In the genomic region with DNA sequence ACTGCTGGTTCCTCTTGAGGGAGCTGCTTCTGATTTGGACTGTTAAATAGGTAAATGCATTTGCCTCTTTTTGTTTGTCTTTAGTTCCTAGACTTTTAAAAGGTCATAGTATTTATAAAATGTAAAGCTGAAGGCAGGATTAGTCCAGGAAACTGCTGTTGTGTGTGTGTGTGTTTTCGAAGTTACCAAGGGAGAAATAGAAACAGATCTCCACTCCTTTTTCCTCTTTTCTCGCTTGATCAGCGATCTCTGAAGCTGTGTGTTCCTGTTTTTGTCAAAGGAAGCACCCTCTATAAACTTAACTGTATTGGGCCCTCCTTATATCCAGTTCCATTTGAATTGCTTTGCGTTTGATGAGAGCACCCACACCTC, we compare ENCODE assay signal across 8 cellular contexts. TPM values are rescaled to one million over a fixed set of nuclear protein-coding genes. Genes with fewer than 3 reads are reported as not detected.
DNase-seq lines count a peak whose midpoint lies in the region; ATAC-seq, FAIRE-seq and TF ChIP-seq lines count a peak whose summit lies in the region.

No MANE protein-coding gene starts in this region.

- CTCF ChIA-PET in A549 (lab: Yijun Ruan, JAX): interaction anchor here (0.8 to 1.4 kb wide), 3 partner anchors 10 to 20 kb away, joined by 3 to 5 read pairs (median 4); no protein-coding TSS in a partner anchor
- CTCF ChIA-PET in T-cell (lab: Charles Lee): interaction anchor here (0.7 to 2.3 kb wide), 3 partner anchors 10 to 648 kb away, joined by 3 to 10 read pairs (median 4); a partner anchor contains a TSS

- peak overlapping the region; percentile 87 for H3K9ac ChIP-seq in fibroblast of lung (ENCODE audit: insufficient read depth, low read length)

- H3K27ac Mint-ChIP-seq in T-cell (peak overlapping the region; percentile 84 to 89), neural crest cell (ENCODE audit: unreplicated experiment) (peak overlapping the region; percentile 95)

- H3K9me3 ChIP-seq in A549 (no peaks in the 10 kb centered on the region), fibroblast of lung (ENCODE audit: control insufficient read depth, insufficient read depth, low read depth, low read length) (no peaks in the 10 kb centered on the region)

- H2AFZ ChIP-seq in fibroblast of lung (ENCODE audit: low read length): peak overlapping the region; percentile 100

- TF ChIP-seq RAD21 in A549 (conservative IDR thresholded peaks at IDR 0.05 in 1 of 2, IDR thresholded peaks at IDR 0.05 in 1 of 2): no peak

- no peaks in the 10 kb centered on the region for H4K20me1 ChIP-seq in fibroblast of lung (ENCODE audit: control insufficient read depth, extremely low read depth, insufficient read depth, low read length)

- H3K27me3 ChIP-seq in H7 (ENCODE audit: control insufficient read depth, insufficient read depth, low read length) (no peaks in the 10 kb centered on the region; the same call in 1 of the 2 replicates), fibroblast of lung (ENCODE audit: control insufficient read depth, insufficient read depth, low read length) (no peaks in the 10 kb centered on the region)

- POLR2A ChIA-PET in A549 (lab: Yijun Ruan, JAX): interaction anchor here (0.7 to 1.5 kb wide), 2 partner anchors 469 to 647 kb away, joined by 3 to 4 read pairs; a partner anchor contains a TSS
- POLR2A ChIA-PET in T-cell (lab: Charles Lee): interaction anchor here (0.5 to 0.9 kb wide), 3 partner anchors 31 to 760 kb away, joined by 3 to 9 read pairs (median 5); no protein-coding TSS in a partner anchor

- FAIRE-seq in A549 (lab: Jason Lieb, UNC): no peak

- H3K9me3 Mint-ChIP-seq in T-cell (no peaks in the 10 kb centered on the region), neural crest cell (peaks cover under 1% of the 10 kb centered on the region)

- TF ChIP-seq EP300 in A549 (IDR thresholded peaks at IDR 0.05): no peak

- DNase-seq in A549 (ENCODE audit: low read depth in 1 of 2, low spot score in 1 of 2) (peak in 1 of 2 experiments; percentile 2), H7 (no peak), T-cell (no peak), fibroblast of lung (ENCODE audit: low read depth in 2 of 2) (peak; percentile 10 to 26), neural crest cell (ENCODE audit: low read depth, low spot score) (no peak), NCI-H2171 treated with DMSO at 0.1 percent for 48 hours (lab: John Stamatoyannopoulos, UW) (no peak)

- peak overlapping the region; percentile 84 for H3K4me3 ChIP-seq in A549
- peak overlapping the region; percentile 96 for H3K4me3 ChIP-seq in H7 (ENCODE audit: insufficient read depth, low read depth, low read length)
- H3K4me3 ChIP-seq in fibroblast of lung (replicated peaks in 1 of 4; ENCODE audit: control extremely low read depth in 1 of 4, insufficient read depth in 1 of 4, low read depth in 3 of 4, low read length in 4 of 4): peak overlapping the region; percentile 92 to 97 (median 96)

- H3K27ac ChIP-seq in A549 (peak overlapping the region; percentile 84 to 92), fibroblast of lung (ENCODE audit: insufficient read depth, low read length) (peak overlapping the region; percentile 80)

- ATAC-seq in A549 (peak in 1 of 2 experiments; percentile 3; a peak in 3 of 6 replicates), T-cell (replicated peaks in 1 of 4) (no peak), HG03521 (IDR thresholded peaks at IDR 0.05; ENCODE audit: unreplicated experiment) (no peak), HG02852 (IDR thresholded peaks at IDR 0.05; ENCODE audit: unreplicated experiment) (no peak)

- H3K36me3 Mint-ChIP-seq in T-cell (peaks cover 13% of the 10 kb centered on the region), neural crest cell (ENCODE audit: low read depth) (peaks cover 5% of the 10 kb centered on the region)

- peak overlapping the region; percentile 93 to 98 (median 94) for H3K4me3 Mint-ChIP-seq in T-cell
- H3K4me3 Mint-ChIP-seq in neural crest cell: peak overlapping the region; percentile 95

- H3K4me2 ChIP-seq in A549 (peak overlapping the region; percentile 94), fibroblast of lung (ENCODE audit: extremely low read depth, insufficient read depth, low read length) (peak overlapping the region; percentile 83)

- peaks cover 49 to 55% (median 53%) of the 10 kb centered on the region in 3 donors for H3K4me1 Mint-ChIP-seq in T-cell
- peaks cover 23% of the 10 kb centered on the region for H3K4me1 Mint-ChIP-seq in neural crest cell

- no peak for TF ChIP-seq CTCF in A549 (IDR thresholded peaks at IDR 0.05)
- TF ChIP-seq CTCF in fibroblast of lung (conservative IDR thresholded peaks at IDR 0.05 in 1 of 2, IDR thresholded peaks at IDR 0.05 in 1 of 2; ENCODE audit: low read depth in 1 of 2, low read length in 2 of 2): no peak
- no peak for TF ChIP-seq CTCF in neural crest cell (conservative IDR thresholded peaks at IDR 0.05)

- no peaks in the 10 kb centered on the region for H3K36me3 ChIP-seq in H7 (replicated peaks; ENCODE audit: control insufficient read depth, insufficient read depth, low read length)
- no peaks in the 10 kb centered on the region for H3K36me3 ChIP-seq in fibroblast of lung (ENCODE audit: control insufficient read depth, insufficient read depth, low read length)

- H3K4me1 ChIP-seq in A549 (peaks cover 16% of the 10 kb centered on the region; the same call in 2 of the 3 replicates), fibroblast of lung (ENCODE audit: control insufficient read depth, extremely low read depth, insufficient read depth, low read length) (peaks cover 2% of the 10 kb centered on the region)

- peaks cover 42% of the 10 kb centered on the region for H3K79me2 ChIP-seq in fibroblast of lung (ENCODE audit: control insufficient read depth, insufficient read depth, low read length)

- no peak for TF ChIP-seq POLR2A in A549 (IDR thresholded peaks at IDR 0.05; ENCODE audit: low read length)

- WGBS in A549 (ENCODE audit: missing lambda C conversion rate): 8% methylated on average over 4 of the region's 4 CpGs

- H3K27me3 Mint-ChIP-seq in T-cell (no peaks in the 10 kb centered on the region), neural crest cell (ENCODE audit: low read depth) (no peaks in the 10 kb centered on the region)

TF ChIP-seq in A549, 52 proteins besides CTCF, POLR2A, EP300 and RAD21:
- TF ChIP-seq MAFK (IDR thresholded peaks at IDR 0.05; ENCODE audit: partially characterized antibody): peak; percentile 20
- no peak for TF ChIP-seq CHD4 (IDR thresholded peaks at IDR 0.05; ENCODE audit: borderline replicate concordance)

RNA-seq across cellular contexts. Expression of a gene that starts 0.8 kb away (rescaled TPM):
- polyA plus RNA-seq in A549 (2011; rRNA removed) (41.7 and 52.9 TPM in 2 replicates), A549 (2017; fragmentation: RNase III; extraction: RNeasy Plus Mini Kit Qiagen cat#74134 plus additional on column Dnase treatment) (60.6 to 63.0 TPM (median 62.2 TPM) in 3 replicates), fibroblast of lung (73.5 and 75.1 TPM in 2 replicates)
- 17.0 and 17.3 TPM in 2 replicates for polyA plus RNA-seq in A549 (2012; cell fraction: cytosol; rRNA removed)
- 4.5 and 8.0 TPM in 2 replicates for polyA plus RNA-seq in A549 (2012; cell fraction: nucleus; rRNA removed)
- polyA minus RNA-seq in A549 (2011; rRNA and poly(A)+ RNA removed): 48.1 and 53.6 TPM in 2 replicates
- total RNA-seq in H7 (2014; rRNA removed; shearing (Covaris generic)): 68.2 and 79.3 TPM in 2 replicates
- total RNA-seq in T-cell (10 to 100 TPM; 41.8 to 56.3 (median 47.8) TPM), fibroblast of lung (123 and 131 TPM in 2 replicates), neural crest cell (72.7 and 75.6 TPM in 2 replicates)
- polyA plus RNA-seq in fibroblast of lung (2012): 71.0 and 79.1 TPM in 2 replicates
- polyA minus RNA-seq in fibroblast of lung (ENCODE audit: low replicate concordance): 27.4 and 29.8 TPM in 2 replicates

Comparison
In these comparisons a context has a peak if more than half of its experiments do, and no peak if none do; other contexts are left out.
1. DNase-seq: peak in fibroblast of lung (2 of 2); none in H7 (single experiment), T-cell (0 of 34), neural crest cell (single experiment) and NCI-H2171 treated with DMSO at 0.1 percent for 48 hours (single experiment).
2. Peak in every context shown above with its lines, with median percentiles within 50 percentile points of each other: H3K4me3 ChIP-seq.